ENCODE assay signal across 19 cellular contexts in the genomic region with DNA sequence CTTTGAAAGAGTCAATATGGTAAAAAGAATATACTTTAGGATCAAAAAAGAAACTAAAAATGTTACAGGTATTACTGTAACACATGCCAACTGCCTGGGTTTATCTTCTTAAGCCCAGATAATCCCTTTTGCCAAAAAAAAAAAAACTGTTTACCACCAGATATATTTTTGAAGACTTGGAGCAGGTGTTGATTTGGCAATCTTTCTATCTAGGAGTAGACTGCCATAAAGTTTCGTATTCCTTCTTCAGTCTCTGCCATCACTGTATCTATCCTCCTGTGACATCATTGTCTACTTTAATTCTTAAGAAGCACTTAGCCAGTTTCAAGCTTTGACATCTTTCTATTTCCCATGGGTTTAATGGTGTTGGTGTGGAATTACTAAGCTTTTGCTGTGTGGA.
"Had no signal": no experiment of that assay in that cellular context is flagged by ENCODE, and none has a peak within 500 bp of the region (broad histone marks: within the 10 kb centered on the region; RNA-seq: fewer than 3 reads in every experiment).

No MANE protein-coding gene starts in this region.

- H3K27me3 Mint-ChIP-seq: dendritic cell treated with granulocyte-macrophage colony-stimulating factor and Interleukin-4, amounts not matched to agents 40 ng/mL and 50 ng/mL, for 4 days; naive thymus-derived CD8-positive, alpha-beta T cell had no signal

- H3K4me3 Mint-ChIP-seq: dendritic cell treated with granulocyte-macrophage colony-stimulating factor and Interleukin-4, amounts not matched to agents 40 ng/mL and 50 ng/mL, for 4 days; naive thymus-derived CD8-positive, alpha-beta T cell; T-helper 1 cell treated with Interleukin-12 subunit alpha and Interleukin-12 subunit beta and Interleukin-4 antibody, amounts not matched to agents 30 μg/mL and 1 μg/mL, for 36 hours had no signal

- H3K4me3 ChIP-seq: esophagus squamous epithelium, hepatocyte, mucosa of descending colon, sigmoid colon had no signal

- H3K9ac ChIP-seq: parathyroid adenoma had no signal

- H2AFZ ChIP-seq: hepatocyte, parathyroid adenoma had no signal

- H3K36me3 ChIP-seq: esophagus squamous epithelium, sigmoid colon had no signal

- ATAC-seq: left cardiac atrium; mucosa of descending colon; naive thymus-derived CD8-positive, alpha-beta T cell had no signal

- H3K79me2 ChIP-seq: parathyroid adenoma had no signal

- H3K4me1 ChIP-seq: parathyroid adenoma had no signal

- H3K9me3 ChIP-seq: esophagus squamous epithelium, mucosa of descending colon, sigmoid colon had no signal

- H3K27ac Mint-ChIP-seq: dendritic cell treated with granulocyte-macrophage colony-stimulating factor and Interleukin-4, amounts not matched to agents 40 ng/mL and 50 ng/mL, for 4 days; naive thymus-derived CD8-positive, alpha-beta T cell; T-helper 1 cell treated with Interleukin-12 subunit alpha and Interleukin-12 subunit beta and Interleukin-4 antibody, amounts not matched to agents 30 μg/mL and 1 μg/mL, for 36 hours had no signal

- H3K27ac ChIP-seq: esophagus squamous epithelium, hepatocyte, parathyroid adenoma, sigmoid colon had no signal

- H3K9me3 Mint-ChIP-seq: naive thymus-derived CD8-positive, alpha-beta T cell; T-helper 1 cell treated with Interleukin-12 subunit alpha and Interleukin-12 subunit beta and Interleukin-4 antibody, amounts not matched to agents 30 μg/mL and 1 μg/mL, for 36 hours had no signal

- H3K4me2 ChIP-seq: hepatocyte had no signal

- DNase-seq: activated CD4-positive, alpha-beta T cell treated with anti-CD3 and anti-CD28 coated beads, Interleukin-2, amount 50 U/mL, for 1 hour; activated CD4-positive, CD25-positive, alpha-beta regulatory T cell treated with anti-CD3 and anti-CD28 coated beads, Interleukin-2, amount 50 U/mL, for 72 hours; activated CD8-positive, alpha-beta memory T cell treated with anti-CD3 and anti-CD28 coated beads, Interleukin-2, amount 50 U/mL, for 4 hours; activated effector memory CD4-positive, alpha-beta T cell treated with Interleukin-2 at 50 U/mL for 16 hours; activated naive CD4-positive, alpha-beta T cell treated with anti-CD3 and anti-CD28 coated beads, Interleukin-2, amount 50 U/mL, for 16 hours; activated T-cell treated with anti-CD3 and anti-CD28 coated beads, Interleukin-2, amount 50 U/mL, for 48 hours; aorta; effector CD8-positive, alpha-beta T cell; esophagus squamous epithelium; left cardiac atrium; mesenchymal stem cell; mucosa of descending colon; naive thymus-derived CD8-positive, alpha-beta T cell; sigmoid colon; stimulated activated naive CD4-positive, alpha-beta T cell had no signal

- H3K27me3 ChIP-seq: esophagus squamous epithelium, hepatocyte, sigmoid colon had no signal
